ENCODE assay signal across 33 cellular contexts in genomic region chr11:7646866-7647265, GRCh38. TPM values are rescaled to one million over a fixed set of nuclear protein-coding genes. Genes with fewer than 3 reads are reported as not detected.
"Had no signal": no experiment of that assay in that cellular context is flagged by ENCODE, and none has a peak within 500 bp of the region (broad histone marks: within the 10 kb centered on the region; RNA-seq: fewer than 3 reads in every experiment).

No MANE protein-coding gene starts in this region.

- H3K36me3 ChIP-seq: uterus had no signal

- H3K4me1 ChIP-seq: pancreas, prostate gland, spleen, upper lobe of right lung, uterus had no signal

- ATAC-seq: naive thymus-derived CD8-positive, alpha-beta T cell; natural killer cell treated with Interleukin-12 subunit alpha and Interleukin-12 subunit beta and Interleukin-15 and Interleukin-18, amount 100 ng/mL, for 72 hours; pancreas; right cardiac atrium; sciatic nerve; stimulated activated effector memory CD8-positive, alpha-beta T cell treated with anti-CD3 and anti-CD28 coated beads, Interleukin-12 subunit alpha, Interleukin-12 subunit beta, amount 100 ng/mL, for 72 hours; stimulated activated naive B cell treated with anti-CD40 and anti-IgM and Interleukin-4, amounts not matched to agents 10 μg/mL and 1 μg/mL and 100 μg/mL, for 72 hours; upper lobe of right lung had no signal

- H3K9me3 Mint-ChIP-seq: naive B cell; naive thymus-derived CD8-positive, alpha-beta T cell; natural killer cell treated with Interleukin-12 subunit alpha and Interleukin-12 subunit beta and Interleukin-15 and Interleukin-18, amount 100 ng/mL, for 72 hours; nephron progenitor cell; neural crest cell; stimulated activated effector memory CD8-positive, alpha-beta T cell treated with anti-CD3 and anti-CD28 coated beads, Interleukin-12 subunit alpha, Interleukin-12 subunit beta, amount 100 ng/mL, for 72 hours; stimulated activated naive B cell treated with anti-CD40 and anti-IgM and Interleukin-4, amounts not matched to agents 10 μg/mL and 1 μg/mL and 100 μg/mL, for 72 hours; stimulated activated naive CD8-positive, alpha-beta T cell treated with anti-CD3 and anti-CD28 coated beads, Interleukin-15, Interleukin-2, amounts not matched to agents 100 ng/mL and 50 ng/mL, for 24 hours; type B pancreatic cell had no signal

- H3K4me1 Mint-ChIP-seq: naive B cell; naive thymus-derived CD8-positive, alpha-beta T cell; stimulated activated effector memory CD8-positive, alpha-beta T cell treated with anti-CD3 and anti-CD28 coated beads, Interleukin-12 subunit alpha, Interleukin-12 subunit beta, amount 100 ng/mL, for 72 hours; stimulated activated naive B cell treated with anti-CD40 and anti-IgM and Interleukin-4, amounts not matched to agents 10 μg/mL and 1 μg/mL and 100 μg/mL, for 72 hours had no signal

- H3K4me3 ChIP-seq: pancreas, prostate gland, skin epidermis, smooth muscle cell, spleen, stomach, thoracic aorta, thyroid gland, tibial nerve, upper lobe of right lung, uterus had no signal

- H3K9me3 ChIP-seq: neutrophil, pancreas, prostate gland, spleen, stomach, thoracic aorta, thyroid gland, tibial nerve, upper lobe of right lung, uterus had no signal

- FAIRE-seq: pancreas had no signal

- H3K27ac Mint-ChIP-seq: naive thymus-derived CD8-positive, alpha-beta T cell; natural killer cell treated with Interleukin-12 subunit alpha and Interleukin-12 subunit beta and Interleukin-15 and Interleukin-18, amount 100 ng/mL, for 72 hours; nephron progenitor cell; stimulated activated effector memory CD8-positive, alpha-beta T cell treated with anti-CD3 and anti-CD28 coated beads, Interleukin-12 subunit alpha, Interleukin-12 subunit beta, amount 100 ng/mL, for 72 hours; stimulated activated naive B cell treated with anti-CD40 and anti-IgM and Interleukin-4, amounts not matched to agents 10 μg/mL and 1 μg/mL and 100 μg/mL, for 72 hours; stimulated activated naive CD8-positive, alpha-beta T cell treated with anti-CD3 and anti-CD28 coated beads, Interleukin-15, Interleukin-2, amounts not matched to agents 100 ng/mL and 50 ng/mL, for 24 hours; type B pancreatic cell had no signal

- H3K27me3 ChIP-seq: neutrophil, pancreas, spleen, stomach, thyroid gland, tibial nerve, upper lobe of right lung, uterus had no signal

- DNase-seq: naive B cell; naive thymus-derived CD8-positive, alpha-beta T cell; nephron progenitor cell; nucleus accumbens; pancreas; right cardiac atrium; spleen; stimulated activated CD4-positive, alpha-beta T cell treated with anti-CD3 and anti-CD28 coated beads, Interleukin-12 subunit alpha, Interleukin-12 subunit beta, amount 100 ng/mL, for 4 hours; stimulated activated CD4-positive, alpha-beta T cell treated with anti-CD3 and anti-CD28 coated beads, Interleukin-1b, Interleukin-23, amount 100 ng/mL, for 48 hours; stimulated activated CD4-positive, alpha-beta T cell treated with anti-CD3 and anti-CD28 coated beads, Interleukin-4, amount 100 ng/mL, for 24 hours; stimulated activated naive B cell treated with anti-CD40 and anti-IgM and Interleukin-4, amounts not matched to agents 10 μg/mL and 1 μg/mL and 100 μg/mL, for 72 hours; stimulated activated naive CD4-positive, alpha-beta T cell treated with Interleukin-2 at 50 U/mL for 16 hours; stomach; thyroid gland; upper lobe of right lung; uterus had no signal

- H3K4me3 Mint-ChIP-seq: naive B cell; naive thymus-derived CD8-positive, alpha-beta T cell; natural killer cell treated with Interleukin-12 subunit alpha and Interleukin-12 subunit beta and Interleukin-15 and Interleukin-18, amount 100 ng/mL, for 72 hours; nephron progenitor cell; neural crest cell; stimulated activated effector memory CD8-positive, alpha-beta T cell treated with anti-CD3 and anti-CD28 coated beads, Interleukin-12 subunit alpha, Interleukin-12 subunit beta, amount 100 ng/mL, for 72 hours; stimulated activated naive B cell treated with anti-CD40 and anti-IgM and Interleukin-4, amounts not matched to agents 10 μg/mL and 1 μg/mL and 100 μg/mL, for 72 hours; stimulated activated naive CD8-positive, alpha-beta T cell treated with anti-CD3 and anti-CD28 coated beads, Interleukin-15, Interleukin-2, amounts not matched to agents 100 ng/mL and 50 ng/mL, for 24 hours; type B pancreatic cell had no signal

- H3K27me3 Mint-ChIP-seq: naive B cell; naive thymus-derived CD8-positive, alpha-beta T cell; natural killer cell treated with Interleukin-12 subunit alpha and Interleukin-12 subunit beta and Interleukin-15 and Interleukin-18, amount 100 ng/mL, for 72 hours; stimulated activated naive B cell treated with anti-CD40 and anti-IgM and Interleukin-4, amounts not matched to agents 10 μg/mL and 1 μg/mL and 100 μg/mL, for 72 hours; stimulated activated naive CD8-positive, alpha-beta T cell treated with anti-CD3 and anti-CD28 coated beads, Interleukin-15, Interleukin-2, amounts not matched to agents 100 ng/mL and 50 ng/mL, for 24 hours; type B pancreatic cell had no signal

- H3K27ac ChIP-seq: neutrophil, pancreas, prostate gland, skin epidermis, spleen, stomach, thoracic aorta, thyroid gland, tibial nerve, upper lobe of right lung, uterus had no signal

RNA-seq across cellular contexts. Expression of gene CYB5R2, which starts 26.4 kb away (rescaled TPM):
- total RNA-seq: naive thymus-derived CD8-positive, alpha-beta T cell had no signal

RNA-seq across cellular contexts. Expression of gene OVCH2, which starts 59.4 kb away (rescaled TPM):
- total RNA-seq: naive thymus-derived CD8-positive, alpha-beta T cell; natural killer cell treated with Interleukin-12 subunit alpha and Interleukin-12 subunit beta and Interleukin-15 and Interleukin-18, amount 100 ng/mL, for 72 hours; neural crest cell; osteocyte; posterior vena cava; pulmonary artery endothelial cell; right cardiac atrium; sciatic nerve; spleen; subcutaneous adipose tissue; temporal lobe; thyroid gland; tibial nerve had no signal
- polyA plus RNA-seq: naive thymus-derived CD8-positive, alpha-beta T cell; right cardiac atrium; spleen had no signal
